Comparison of ENCODE assay signal across 12 cellular contexts in the genomic region with DNA sequence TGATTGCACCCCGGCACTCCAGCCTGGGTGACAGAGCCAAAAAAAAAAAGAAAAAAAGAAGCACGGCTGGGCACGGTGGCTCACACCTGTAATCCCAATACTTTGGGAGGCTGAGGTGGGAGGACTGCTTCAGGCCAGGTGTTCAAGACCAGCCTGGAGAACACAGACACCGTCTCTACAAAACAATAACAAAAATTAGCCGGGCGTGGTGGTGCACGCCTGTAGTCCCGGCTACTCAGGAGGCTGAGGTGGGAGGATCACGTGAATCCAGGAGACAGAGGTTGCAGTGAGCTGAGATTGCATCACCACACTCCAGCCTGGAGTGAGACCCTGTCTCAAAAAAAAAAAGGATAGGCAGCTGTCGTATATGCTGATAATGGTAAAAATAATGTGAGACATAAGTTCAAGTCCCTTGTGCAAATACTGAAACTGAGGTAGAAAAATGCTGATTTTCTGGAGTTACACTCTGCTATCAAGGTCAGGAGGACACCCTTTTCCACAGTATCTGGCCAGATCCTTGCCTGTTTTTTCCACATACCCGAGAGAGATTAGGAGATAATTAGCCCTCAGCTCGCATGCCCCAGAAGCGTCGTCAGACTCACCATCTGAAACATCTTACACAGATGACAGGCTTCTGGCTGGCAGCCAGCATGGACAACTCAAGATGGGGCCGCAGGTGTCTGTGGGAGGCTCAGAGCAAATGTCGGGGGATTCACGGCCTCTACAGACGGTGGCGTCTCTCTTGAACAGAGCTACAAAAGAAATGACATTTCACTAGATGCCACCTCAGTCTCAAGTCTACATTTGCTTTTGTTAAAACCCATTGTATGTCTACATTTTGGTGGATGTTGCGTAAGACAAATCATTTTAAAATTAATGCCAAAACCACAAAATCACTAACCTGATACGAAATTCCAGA. TPM values are rescaled to one million over a fixed set of nuclear protein-coding genes. Genes with fewer than 3 reads are reported as not detected.
A peak's percentile ranks its signal among the peaks of the same experiment; 100 is the strongest.
DNase-seq lines count a peak whose midpoint lies in the region; ATAC-seq and TF ChIP-seq lines count a peak whose summit lies in the region.
"Had no signal": no experiment of that assay in that cellular context is flagged by ENCODE, and none has a peak within 500 bp of the region (broad histone marks: within the 10 kb centered on the region; RNA-seq: fewer than 3 reads in every experiment).

No MANE protein-coding gene starts in this region.

- peaks cover 16% of the 10 kb centered on the region for H3K36me3 ChIP-seq in CD4-positive, alpha-beta memory T cell (ENCODE audit: insufficient read depth, low read length)
- peaks cover 0 to 3% of the 10 kb centered on the region in 2 donors for H3K36me3 ChIP-seq in aorta (ENCODE audit: control insufficient read depth in 1 of 2, insufficient read depth in 2 of 2, low read length in 1 of 2)

- H3K4me1 ChIP-seq in CD4-positive, alpha-beta memory T cell (ENCODE audit: insufficient read depth, low read length) = no peaks in the 10 kb centered on the region
- no peaks in the 10 kb centered on the region for H3K4me1 ChIP-seq in aorta (ENCODE audit: control insufficient read depth in 1 of 2, insufficient read depth in 2 of 2, low read length in 2 of 2)
- H3K4me1 ChIP-seq: Peyer's patch had no signal

- H3K27ac ChIP-seq in CD4-positive, alpha-beta memory T cell (ENCODE audit: low read depth, low read length) = no peak overlapping the region
- H3K27ac ChIP-seq in aorta (ENCODE audit: low read depth in 1 of 2, low read length in 2 of 2) = no peak overlapping the region
- H3K27ac ChIP-seq: Peyer's patch, VCaP had no signal

- intact Hi-C loops in CD4-positive, alpha-beta memory T cell (cut with micrococcal nuclease) = no loop called here
- intact Hi-C loops in aorta (cut with DNase I) = no loop called here

- no peaks in the 10 kb centered on the region for H3K9me3 Mint-ChIP-seq in osteocyte (ENCODE audit: unreplicated experiment)
- peaks cover 0 to 2% (median 0%) of the 10 kb centered on the region in 8 donors for H3K9me3 Mint-ChIP-seq in CD4-positive, alpha-beta memory T cell
- H3K9me3 Mint-ChIP-seq: natural killer cell had no signal

- no peaks in the 10 kb centered on the region for H3K27me3 ChIP-seq in CD4-positive, alpha-beta memory T cell (ENCODE audit: insufficient read depth, low read length)
- H3K27me3 ChIP-seq in aorta (ENCODE audit: control insufficient read depth in 1 of 2, insufficient read depth in 2 of 2, low read length in 1 of 2) = no peaks in the 10 kb centered on the region
- H3K27me3 ChIP-seq: Peyer's patch had no signal

- POLR2A ChIA-PET in CD4-positive, alpha-beta memory T cell (lab: Charles Lee; ENCODE audit: partially characterized antibody) = no interaction called here

- H3K4me3 Mint-ChIP-seq in T-helper 17 cell (no peak overlapping the region), osteocyte (ENCODE audit: unreplicated experiment) (no peak overlapping the region)
- H3K4me3 Mint-ChIP-seq in CD4-positive, alpha-beta memory T cell = peak overlapping the region in 1 of 8 donors; percentile 31
- H3K4me3 Mint-ChIP-seq: natural killer cell had no signal

- peak overlapping the region; percentile 56 for H3K27ac Mint-ChIP-seq in T-helper 17 cell
- H3K27ac Mint-ChIP-seq in osteocyte (ENCODE audit: unreplicated experiment) = no peak overlapping the region
- peak overlapping the region in 1 of 7 donors; percentile 68 for H3K27ac Mint-ChIP-seq in CD4-positive, alpha-beta memory T cell
- H3K27ac Mint-ChIP-seq: natural killer cell had no signal

- DNase-seq in D341Med (ENCODE audit: low spot score) (peak; percentile 91), NCI-H1105 treated with DMSO at 0.1 percent for 48 hours (lab: John Stamatoyannopoulos, UW) (peak; percentile 74), T-helper 17 cell (no peak), islet precursor cell (peak; percentile 65), osteocyte (ENCODE audit: extremely low spot score, unreplicated experiment) (no peak), aorta (no peak)
- no peak for DNase-seq in CD4-positive, alpha-beta memory T cell
- DNase-seq: activated effector memory CD4-positive, alpha-beta T cell treated with Interleukin-2 at 50 U/mL for 16 hours; natural killer cell; Peyer's patch; stimulated activated CD4-positive, alpha-beta T cell treated with anti-CD3 and anti-CD28 coated beads, Interleukin-12 subunit alpha, Interleukin-12 subunit beta, amount 100 ng/mL, for 4 hours had no signal

- TF ChIP-seq CTCF in osteocyte (IDR thresholded peaks at IDR 0.05) = no peak

- 85 to 87% methylated on average over 21 of the region's 21 CpGs for WGBS in aorta, 2 donors

- H3K4me3 ChIP-seq in CD4-positive, alpha-beta memory T cell (ENCODE audit: low read length in 2 of 2) = no peak overlapping the region
- H3K4me3 ChIP-seq in aorta (ENCODE audit: low read length in 2 of 2) = no peak overlapping the region
- H3K4me3 ChIP-seq: Peyer's patch had no signal

- peaks cover 4% of the 10 kb centered on the region for H3K36me3 Mint-ChIP-seq in T-helper 17 cell (ENCODE audit: low read depth)
- H3K36me3 Mint-ChIP-seq in osteocyte (ENCODE audit: unreplicated experiment) = peaks cover 34% of the 10 kb centered on the region
- peaks cover 35 to 48% of the 10 kb centered on the region in 2 donors for H3K36me3 Mint-ChIP-seq in CD4-positive, alpha-beta memory T cell

- no peak for ATAC-seq in T-helper 17 cell
- no peak for ATAC-seq in aorta (ENCODE audit: low FRiP score)
- ATAC-seq: natural killer cell had no signal

- no peaks in the 10 kb centered on the region for H3K9me3 ChIP-seq in T-helper 17 cell (ENCODE audit: control insufficient read depth, low read length, poor library complexity, severe bottlenecking)
- H3K9me3 ChIP-seq in CD4-positive, alpha-beta memory T cell (ENCODE audit: control insufficient read depth in 1 of 2, low read length in 2 of 2) = no peaks in the 10 kb centered on the region
- H3K9me3 ChIP-seq in aorta (ENCODE audit: control insufficient read depth, low read length) = no peaks in the 10 kb centered on the region
- H3K9me3 ChIP-seq: Peyer's patch had no signal

- peaks cover 7% of the 10 kb centered on the region for H3K4me1 Mint-ChIP-seq in T-helper 17 cell
- peaks cover 7% of the 10 kb centered on the region for H3K4me1 Mint-ChIP-seq in osteocyte (ENCODE audit: unreplicated experiment)
- no peaks in the 10 kb centered on the region for H3K4me1 Mint-ChIP-seq in CD4-positive, alpha-beta memory T cell
- H3K4me1 Mint-ChIP-seq: natural killer cell had no signal

- CTCF ChIA-PET in CD4-positive, alpha-beta memory T cell (lab: Charles Lee; ENCODE audit: partially characterized antibody) = no interaction called here

- no peaks in the 10 kb centered on the region for H3K27me3 Mint-ChIP-seq in T-helper 17 cell
- no peaks in the 10 kb centered on the region for H3K27me3 Mint-ChIP-seq in osteocyte (ENCODE audit: unreplicated experiment)
- H3K27me3 Mint-ChIP-seq in CD4-positive, alpha-beta memory T cell = no peaks in the 10 kb centered on the region

RNA-seq across cellular contexts. Expression of a gene that starts 36.8 kb away (rescaled TPM):
- total RNA-seq in T-helper 17 cell (10 to 100 TPM; 65.6 to 67.1 TPM), osteocyte (75.6 and 78.5 TPM in 2 replicates), aorta (10 to 100 TPM; 60.4 to 75.4 TPM)
- 10 to 100 TPM; 66.3 to 66.7 TPM for total RNA-seq in CD4-positive, alpha-beta memory T cell
- 10 to 100 TPM; 35.1 to 48.4 TPM for polyA plus RNA-seq in CD4-positive, alpha-beta memory T cell
- polyA plus RNA-seq in aorta = 10 to 100 TPM; 34.7 to 54.4 TPM

Comparison
In these comparisons a context has a peak if more than half of its experiments do, and no peak if none do; other contexts are left out.
1. DNase-seq: peak in D341Med (single experiment), NCI-H1105 treated with DMSO at 0.1 percent for 48 hours (single experiment) and islet precursor cell (single experiment); none in T-helper 17 cell (0 of 3), osteocyte (single experiment), CD4-positive, alpha-beta memory T cell (0 of 5) and aorta (0 of 2).